In the genomic region with DNA sequence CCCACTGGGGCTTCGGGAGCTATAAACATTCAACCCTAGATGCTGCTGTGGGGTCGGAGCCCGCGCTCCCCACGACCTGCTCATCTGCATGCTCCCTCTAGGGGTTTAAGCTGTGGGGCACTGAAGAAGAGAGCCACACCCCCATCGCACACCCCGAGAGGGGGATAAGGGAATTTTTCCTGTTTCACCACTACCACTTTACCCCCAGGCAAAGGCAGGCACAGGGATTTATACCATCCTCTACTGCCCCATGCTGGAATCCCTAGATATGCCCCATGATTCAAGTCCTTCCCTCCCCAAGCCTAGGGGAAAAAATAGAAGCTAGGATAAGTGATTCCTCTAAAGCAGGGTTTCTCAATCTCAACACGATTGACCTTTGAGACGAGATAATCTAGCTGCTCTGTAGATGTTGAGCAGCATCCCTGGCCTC, we compare ENCODE assay signal across 1 cellular context.
TF ChIP-seq lines count a peak whose summit lies in the region.

No MANE protein-coding gene starts in this region.

TF ChIP-seq in HCT116, 20 proteins besides CTCF, POLR2A, EP300 and RAD21 (continued from another document):
- TF ChIP-seq, protein P1, sequence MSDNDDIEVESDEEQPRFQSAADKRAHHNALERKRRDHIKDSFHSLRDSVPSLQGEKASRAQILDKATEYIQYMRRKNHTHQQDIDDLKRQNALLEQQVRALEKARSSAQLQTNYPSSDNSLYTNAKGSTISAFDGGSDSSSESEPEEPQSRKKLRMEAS (IDR thresholded peaks at IDR 0.05): no peak
- TF ChIP-seq EZH2phosphoT487 (IDR thresholded peaks at IDR 0.05; ENCODE audit: borderline replicate concordance) (no peak), ZBTB33 (IDR thresholded peaks at IDR 0.05; ENCODE audit: extremely low read depth, insufficient replicate concordance, low read length) (no peak), ELF1 (IDR thresholded peaks at IDR 0.05; ENCODE audit: borderline replicate concordance, low read depth) (no peak), CEBPB (IDR thresholded peaks at IDR 0.05; ENCODE audit: low read depth) (no peak), YY1 (IDR thresholded peaks at IDR 0.05; ENCODE audit: extremely low read depth, insufficient replicate concordance, low read depth, low read length) (no peak), JUND (IDR thresholded peaks at IDR 0.05) (no peak), SIN3A (IDR thresholded peaks at IDR 0.05; ENCODE audit: low read depth) (no peak), EZH2 (IDR thresholded peaks at IDR 0.05) (no peak), FOSL1 (IDR thresholded peaks at IDR 0.05; ENCODE audit: low read depth) (no peak)
TF ChIP-seq in HCT116: peak in this region for 0.
